10 cellular contexts compared by ENCODE assay signal in genomic region chr20:22586645-22587310, GRCh38. TPM values are rescaled to one million over a fixed set of nuclear protein-coding genes. Genes with fewer than 3 reads are reported as not detected.
DNase-seq lines count a peak whose midpoint lies in the region; ATAC-seq and TF ChIP-seq lines count a peak whose summit lies in the region.
"Had no signal": no experiment of that assay in that cellular context is flagged by ENCODE, and none has a peak within 500 bp of the region (broad histone marks: within the 10 kb centered on the region; RNA-seq: fewer than 3 reads in every experiment).

No MANE protein-coding gene starts in this region.

- H3K9me3 ChIP-seq in Panc1 (ENCODE audit: control insufficient read depth, insufficient read depth, low read depth, low read length) (no peaks in the 10 kb centered on the region), heart left ventricle (no peaks in the 10 kb centered on the region), sigmoid colon (no peaks in the 10 kb centered on the region)

- H3K36me3 Mint-ChIP-seq in stimulated activated naive B cell treated with anti-CD40 and anti-IgM and Interleukin-4, amounts not matched to agents 10 μg/mL and 1 μg/mL and 100 μg/mL, for 72 hours, result peaks cover 3 to 4% of the 10 kb centered on the region in 2 donors

- BruUV-seq in Panc1 (replicated peaks; lab: Mats Ljungman, UMichigan), result no TSS peak

- ATAC-seq in Panc1 (peak; percentile 45), heart left ventricle (no peak)
- ATAC-seq in stimulated activated naive B cell treated with anti-CD40 and anti-IgM and Interleukin-4, amounts not matched to agents 10 μg/mL and 1 μg/mL and 100 μg/mL, for 72 hours (replicated peaks), result no peak

- H3K4me3 Mint-ChIP-seq in stimulated activated naive B cell treated with anti-CD40 and anti-IgM and Interleukin-4, amounts not matched to agents 10 μg/mL and 1 μg/mL and 100 μg/mL, for 72 hours, result no peak overlapping the region

- TF ChIP-seq POLR2A in heart left ventricle (IDR thresholded peaks at IDR 0.05) (no peak), sigmoid colon (IDR thresholded peaks at IDR 0.05) (no peak)

- peaks cover 0 to 1% of the 10 kb centered on the region in 2 donors for H3K9me3 Mint-ChIP-seq in stimulated activated naive B cell treated with anti-CD40 and anti-IgM and Interleukin-4, amounts not matched to agents 10 μg/mL and 1 μg/mL and 100 μg/mL, for 72 hours

- peak overlapping the region; percentile 69 for H3K27ac ChIP-seq in Panc1 (ENCODE audit: low read length)
- no peak overlapping the region for H3K27ac ChIP-seq in heart left ventricle
- H3K27ac ChIP-seq in sigmoid colon, result no peak overlapping the region
- H3K27ac ChIP-seq: KMS-11 had no signal

- POLR2A ChIA-PET in Panc1 (lab: Charles Lee), result no interaction called here

- TF ChIP-seq CTCF in Panc1 (IDR thresholded peaks at IDR 0.05) (peak; percentile 97), heart left ventricle (IDR thresholded peaks at IDR 0.05) (peak in 9 of 12 donors; percentile 2 to 44 (median 31)), sigmoid colon (IDR thresholded peaks at IDR 0.05) (peak in 2 of 4 experiments; percentile 31 to 34)

- WGBS in heart left ventricle, 4 donors, result 1 to 3% (median 3%) methylated on average over 34 to 47 of the region's 47 CpGs
- 3 to 7% methylated on average over 47 of the region's 47 CpGs for WGBS in sigmoid colon, 2 donors

- H3K27me3 ChIP-seq in Panc1 (ENCODE audit: control insufficient read depth, insufficient read depth, low read length), result peaks cover 2% of the 10 kb centered on the region; the same call in 1 of the 2 replicates
- H3K27me3 ChIP-seq in heart left ventricle, result peaks cover 58 to 98% (median 79%) of the 10 kb centered on the region in 9 donors
- peaks cover 32 to 99% (median 85%) of the 10 kb centered on the region in 3 donors for H3K27me3 ChIP-seq in sigmoid colon

- DNase-seq in NCI-H82 (lab: John Stamatoyannopoulos, UW) (peak; percentile 70), NCI-H82 treated with DMSO at 0.1 percent for 48 hours (lab: John Stamatoyannopoulos, UW; ENCODE audit: unreplicated experiment) (no peak), Panc1 (ENCODE audit: low read depth, low spot score) (no peak), heart left ventricle (no peak), NCI-H128 (lab: John Stamatoyannopoulos, UW; ENCODE audit: unreplicated experiment) (no peak), sigmoid colon (no peak)
- no peak for DNase-seq in stimulated activated naive B cell treated with anti-CD40 and anti-IgM and Interleukin-4, amounts not matched to agents 10 μg/mL and 1 μg/mL and 100 μg/mL, for 72 hours
- no peak for DNase-seq in stimulated activated CD4-positive, alpha-beta T cell treated with anti-CD3 and anti-CD28 coated beads, Interleukin-4, amount 100 ng/mL, for 24 hours
- DNase-seq: central memory CD4-positive, alpha-beta T cell had no signal

- peaks cover 61 to 81% of the 10 kb centered on the region in 2 donors for H3K27me3 Mint-ChIP-seq in stimulated activated naive B cell treated with anti-CD40 and anti-IgM and Interleukin-4, amounts not matched to agents 10 μg/mL and 1 μg/mL and 100 μg/mL, for 72 hours

- peak overlapping the region; percentile 20 for H3K27ac Mint-ChIP-seq in stimulated activated naive B cell treated with anti-CD40 and anti-IgM and Interleukin-4, amounts not matched to agents 10 μg/mL and 1 μg/mL and 100 μg/mL, for 72 hours

- H3K36me3 ChIP-seq in Panc1 (ENCODE audit: control insufficient read depth, insufficient read depth, low read length), result no peaks in the 10 kb centered on the region
- no peaks in the 10 kb centered on the region for H3K36me3 ChIP-seq in heart left ventricle
- no peaks in the 10 kb centered on the region for H3K36me3 ChIP-seq in sigmoid colon

- TF ChIP-seq EP300 in sigmoid colon (IDR thresholded peaks at IDR 0.05), result no peak

- peak overlapping the region; percentile 46 to 70 for H3K4me3 ChIP-seq in Panc1 (ENCODE audit: low read depth in 2 of 2, low read length in 2 of 2)
- no peak overlapping the region for H3K4me3 ChIP-seq in heart left ventricle
- H3K4me3 ChIP-seq in sigmoid colon, result no peak overlapping the region

- peaks cover 8 to 17% of the 10 kb centered on the region in 2 donors for H3K4me1 Mint-ChIP-seq in stimulated activated naive B cell treated with anti-CD40 and anti-IgM and Interleukin-4, amounts not matched to agents 10 μg/mL and 1 μg/mL and 100 μg/mL, for 72 hours

- H3K4me1 ChIP-seq in Panc1 (ENCODE audit: control insufficient read depth, insufficient read depth, low read length), result peaks cover 3% of the 10 kb centered on the region
- peaks cover 0 to 44% (median 5%) of the 10 kb centered on the region in 12 donors for H3K4me1 ChIP-seq in heart left ventricle
- peaks cover 0 to 42% (median 27%) of the 10 kb centered on the region in 4 donors for H3K4me1 ChIP-seq in sigmoid colon

- in situ Hi-C loops in Panc1 (cut with HindIII; ENCODE audit: low pct_unique_long_range_greater_than_20kb, low sequenced_read_pairs), result no loop called here

- intact Hi-C loops in Panc1 (cut with micrococcal nuclease; ENCODE audit: unreplicated experiment) (loop anchor here (2.0 to 10.0 kb wide), 3 partner anchors 98 to 199 kb away; no protein-coding TSS in a partner anchor), heart left ventricle (cut with DNase I) (loop anchor here in 1 of 10 donors (10.0 kb wide), 1 partner anchor 242 kb away; no protein-coding TSS in a partner anchor), sigmoid colon (cut with DNase I) (no loop called here)

- CTCF ChIA-PET in Panc1 (lab: Charles Lee), result interaction anchor here (0.6 to 2.1 kb wide), 18 partner anchors 8 to 1310 kb away, joined by 3 to 17 read pairs (median 4); no protein-coding TSS in a partner anchor

RNA-seq across cellular contexts. Expression of gene FOXA2, which starts 2.4 kb away (rescaled TPM):
- total RNA-seq in Panc1 (2021; ENCODE audit: unreplicated experiment) (28.0 TPM), heart left ventricle (not detected), sigmoid colon (not detected)
- 41.1 TPM for polyA plus RNA-seq in Panc1 (2012; ENCODE audit: insufficient read length)
- polyA plus RNA-seq in heart left ventricle (not detected), sigmoid colon (10 to 100 TPM in 1 of 3 donors, 1 to 10 TPM in 2; 5.8 to 12.7 (median 9.6) TPM)

Comparison
In these comparisons a context has a peak if more than half of its experiments do, and no peak if none do; other contexts are left out.
1. H3K4me3 ChIP-seq: peak in Panc1 (2 of 2); none in heart left ventricle (0 of 12) and sigmoid colon (0 of 4).
2. RNA of gene FOXA2, which starts 2.4 kb away (total RNA-seq): 28.0 TPM in Panc1 (single experiment); not detected in heart left ventricle and not detected in sigmoid colon; every median in the first group is over 10 times any median in the second.